Comparison of ENCODE assay signal across 11 cellular contexts in the genomic region with DNA sequence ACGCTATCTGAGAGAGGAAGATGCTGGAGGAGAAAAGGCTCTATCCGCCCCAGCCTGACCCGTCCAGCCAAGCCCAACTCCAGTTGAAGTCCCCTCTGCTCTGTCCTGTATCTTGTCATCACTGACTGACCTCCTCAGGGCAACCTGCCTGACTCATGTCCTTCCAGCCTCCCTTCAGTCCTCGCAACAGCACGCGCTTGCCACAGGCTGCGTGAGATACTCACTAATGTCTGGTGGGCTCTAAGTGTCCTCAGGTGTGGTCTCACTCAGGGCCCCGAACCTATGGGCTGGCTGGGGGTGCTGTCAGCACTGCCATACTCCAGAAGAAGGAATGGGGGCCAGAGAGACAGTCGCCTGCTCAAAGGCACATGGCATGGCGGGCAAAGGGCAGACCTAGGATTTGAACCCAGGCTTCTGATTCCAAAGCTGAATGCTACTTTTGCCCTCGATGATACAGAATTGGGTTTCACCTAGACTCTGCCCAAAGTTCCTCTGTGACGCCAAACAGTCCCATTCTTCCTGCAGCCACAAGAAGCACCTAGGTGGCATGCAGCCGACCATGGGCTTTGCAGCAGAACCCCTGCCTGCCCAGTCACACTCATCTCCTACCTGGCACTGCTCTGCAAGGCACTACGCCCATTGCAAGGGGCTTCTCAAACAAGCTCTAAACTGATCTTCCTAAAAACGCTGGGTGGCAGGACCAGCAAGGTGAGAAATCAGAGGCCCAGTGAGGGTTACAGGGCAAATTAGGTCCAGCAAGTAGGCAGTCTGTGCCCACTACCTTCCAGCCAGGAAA. TPM values are rescaled to one million over a fixed set of nuclear protein-coding genes. Genes with fewer than 3 reads are reported as not detected.
DNase-seq lines count a peak whose midpoint lies in the region; ATAC-seq, FAIRE-seq and TF ChIP-seq lines count a peak whose summit lies in the region.
"Had no signal": no experiment of that assay in that cellular context is flagged by ENCODE, and none has a peak within 500 bp of the region (broad histone marks: within the 10 kb centered on the region; RNA-seq: fewer than 3 reads in every experiment).

No MANE protein-coding gene starts in this region.

- FAIRE-seq in kidney (lab: Jason Lieb, UNC) = no peak

- no peak overlapping the region for H2AFZ ChIP-seq in H9 (ENCODE audit: low read length)

- H3K27ac ChIP-seq in H9 (ENCODE audit: insufficient read length, low read depth, low read length) (no peak overlapping the region), WERI-Rb-1 (peak overlapping the region; percentile 52), kidney (ENCODE audit: low read depth in 2 of 2, low read length in 2 of 2) (peak overlapping the region; percentile 86 to 95), skin epidermis (peak overlapping the region in 19 of 21 experiments; percentile 1 to 98 (median 59))

- no peak overlapping the region for H2BK20ac ChIP-seq in H9 (ENCODE audit: low read depth, low read length, poor library complexity, severe bottlenecking)

- no peak overlapping the region for H3K18ac ChIP-seq in H9 (ENCODE audit: insufficient read length, low read depth, low read length)

- no peaks in the 10 kb centered on the region for H3K9me3 ChIP-seq in H9 (ENCODE audit: control insufficient read depth, low read depth, low read length)
- no peaks in the 10 kb centered on the region for H3K9me3 ChIP-seq in WERI-Rb-1 (ENCODE audit: severe bottlenecking)
- no peaks in the 10 kb centered on the region for H3K9me3 ChIP-seq in kidney (ENCODE audit: control insufficient read depth in 1 of 2, low read length in 2 of 2)
- H3K9me3 ChIP-seq: HAP-1 had no signal

- H2BK5ac ChIP-seq in H9 (ENCODE audit: insufficient read length, low read length) = no peak overlapping the region

- no peak overlapping the region for H3K9ac ChIP-seq in H9 (ENCODE audit: extremely low read depth, insufficient read length, low read length)
- peak overlapping the region; percentile 17 to 72 for H3K9ac ChIP-seq in kidney (ENCODE audit: low read length in 2 of 2)

- no peak overlapping the region for H3K4me3 ChIP-seq in WERI-Rb-1 (ENCODE audit: low read depth, low read length)
- H3K4me3 ChIP-seq in kidney (ENCODE audit: low read length in 2 of 2) = peak overlapping the region in 1 of 2 donors; percentile 26
- H3K4me3 ChIP-seq in skin epidermis = peak overlapping the region in 1 of 7 experiments; percentile 12
- H3K4me3 ChIP-seq: HAP-1 had no signal

- no peak overlapping the region for H3K4ac ChIP-seq in H9 (ENCODE audit: low read depth, low read length)

- peaks cover 0 to 5% (median 2%) of the 10 kb centered on the region in 3 experiments; a peak in 6 of 7 replicates for H3K36me3 Mint-ChIP-seq in H9 (ENCODE audit: insufficient read depth in 1 of 3, low read depth in 3 of 3)

- no peak overlapping the region for H2AK5ac ChIP-seq in H9 (ENCODE audit: insufficient read length, low read length)

- no peaks in the 10 kb centered on the region for H3K23me2 ChIP-seq in H9 (ENCODE audit: insufficient read length, low read depth, low read length, poor library complexity, severe bottlenecking)

- no peaks in the 10 kb centered on the region for H3K79me1 ChIP-seq in H9 (ENCODE audit: insufficient read depth, low read depth, low read length, poor library complexity, severe bottlenecking)

- H3K4me3 Mint-ChIP-seq in H9 = no peak overlapping the region

- ATAC-seq in GM18873 (IDR thresholded peaks at IDR 0.05; ENCODE audit: low FRiP score, unreplicated experiment) = no peak

- no peak overlapping the region for H4K5ac ChIP-seq in H9 (ENCODE audit: insufficient read length, low read depth, low read length)

- DNase-seq in H9 (peak; percentile 19), WERI-Rb-1 (no peak), kidney (peak; percentile 55), NCI-H2081 treated with DMSO at 0.1 percent for 48 hours (lab: John Stamatoyannopoulos, UW) (no peak), LoVo (ENCODE audit: low spot score) (no peak), NCI-H526 treated with DMSO at 0.1 percent for 48 hours (lab: John Stamatoyannopoulos, UW) (no peak)
- DNase-seq: stimulated activated CD4-positive, alpha-beta T cell treated with anti-CD3 and anti-CD28 coated beads, Interleukin-2, amount 100 ng/mL, for 48 hours; T1000 had no signal

- H3K4me1 Mint-ChIP-seq in H9 = peaks cover 41 to 49% of the 10 kb centered on the region in 2 experiments

- peaks cover 2% of the 10 kb centered on the region for H4K20me1 ChIP-seq in H9 (ENCODE audit: control insufficient read depth, insufficient read depth, insufficient read length)

- H3K4me1 ChIP-seq in H9 (ENCODE audit: insufficient read depth, low read length) (peaks cover 9% of the 10 kb centered on the region; the same call in 1 of the 2 replicates), kidney (ENCODE audit: control insufficient read depth in 1 of 2, insufficient read depth in 1 of 2, low read depth in 1 of 2, low read length in 2 of 2) (peaks cover 89 to 91% of the 10 kb centered on the region in 2 donors)

- no peak overlapping the region for H2BK120ac ChIP-seq in H9 (ENCODE audit: low read depth, low read length, poor library complexity, severe bottlenecking)

- no peak overlapping the region for H4K91ac ChIP-seq in H9 (ENCODE audit: insufficient read length, low read depth, low read length)

- no CpG with 5 or more reads among the region's 15 CpGs for WGBS in H9 (ENCODE audit: extremely low coverage, insufficient read length, low lambda C conversion rate)

- H3K56ac ChIP-seq in H9 (ENCODE audit: insufficient read length, low read depth, low read length) = no peak overlapping the region

- H4K8ac ChIP-seq in H9 (replicated peaks; ENCODE audit: insufficient read length, low read depth, low read length) = no peak overlapping the region

- no peak overlapping the region for H2BK15ac ChIP-seq in H9 (ENCODE audit: low read depth, low read length)

- H2BK12ac ChIP-seq in H9 (ENCODE audit: insufficient read length, low read depth, low read length) = no peak overlapping the region

- intact Hi-C loops in kidney (cut with DNase I) = no loop called here

- no peak overlapping the region for H3K27ac Mint-ChIP-seq in H9

- H3K14ac ChIP-seq in H9 (ENCODE audit: insufficient read depth, low read length) = no peak overlapping the region

- H3K27me3 Mint-ChIP-seq in H9 (ENCODE audit: low read depth) = peaks cover 17% of the 10 kb centered on the region

- H3T11ph ChIP-seq in H9 (ENCODE audit: low read length) = no peak overlapping the region

- H3K4me2 ChIP-seq in H9 (ENCODE audit: insufficient read depth, insufficient read length, low read length) = no peak overlapping the region

- H3K79me2 ChIP-seq in H9 (ENCODE audit: insufficient read depth, low read length) = no peaks in the 10 kb centered on the region; the same call in 1 of the 2 replicates

- no peaks in the 10 kb centered on the region; a peak in 1 of 5 replicates for H3K9me3 Mint-ChIP-seq in H9

- peaks cover 3% of the 10 kb centered on the region; the same call in 1 of the 2 replicates for H3K36me3 ChIP-seq in WERI-Rb-1
- H3K36me3 ChIP-seq in kidney (ENCODE audit: control insufficient read depth in 1 of 2, insufficient read depth in 2 of 2, low read length in 2 of 2) = no peaks in the 10 kb centered on the region

- no peaks in the 10 kb centered on the region for H3K27me3 ChIP-seq in H9 (ENCODE audit: insufficient read depth, low read length)
- H3K27me3 ChIP-seq in WERI-Rb-1 (ENCODE audit: insufficient read depth, low read depth, severe bottlenecking) = no peaks in the 10 kb centered on the region

- TF ChIP-seq CTCF in H9 (conservative IDR thresholded peaks at IDR 0.05) (no peak), WERI-Rb-1 (IDR thresholded peaks at IDR 0.05; ENCODE audit: low read depth, low read length) (no peak), kidney (IDR thresholded peaks at IDR 0.05; ENCODE audit: borderline replicate concordance, extremely low read depth, insufficient read depth) (no peak)

- no peak overlapping the region for H3K23ac ChIP-seq in H9 (ENCODE audit: insufficient read length, low read depth, low read length)

RNA-seq across cellular contexts. Expression of a gene that starts 8.5 kb away (rescaled TPM):
- total RNA-seq in H9 (2021) (10.6 and 11.5 TPM in 2 replicates), kidney (30.0 TPM)
- 11.8 TPM for polyA plus RNA-seq in kidney (ENCODE audit: insufficient read depth, low read depth, low replicate concordance)

RNA-seq across cellular contexts. Expression of a gene that starts 56.0 kb away (rescaled TPM):
- total RNA-seq in H9 (2021) = 17.8 and 19.0 TPM in 2 replicates
- total RNA-seq in kidney = 18.0 TPM
- polyA plus RNA-seq in kidney (ENCODE audit: insufficient read depth, low read depth, low replicate concordance) = 20.5 TPM

Comparison
In these comparisons a context has a peak if more than half of its experiments do, and no peak if none do; other contexts are left out.
1. DNase-seq: peak in H9 (single experiment) and kidney (single experiment); none in WERI-Rb-1 (single experiment), NCI-H2081 treated with DMSO at 0.1 percent for 48 hours (single experiment), LoVo (single experiment) and NCI-H526 treated with DMSO at 0.1 percent for 48 hours (single experiment).